In the genomic region with DNA sequence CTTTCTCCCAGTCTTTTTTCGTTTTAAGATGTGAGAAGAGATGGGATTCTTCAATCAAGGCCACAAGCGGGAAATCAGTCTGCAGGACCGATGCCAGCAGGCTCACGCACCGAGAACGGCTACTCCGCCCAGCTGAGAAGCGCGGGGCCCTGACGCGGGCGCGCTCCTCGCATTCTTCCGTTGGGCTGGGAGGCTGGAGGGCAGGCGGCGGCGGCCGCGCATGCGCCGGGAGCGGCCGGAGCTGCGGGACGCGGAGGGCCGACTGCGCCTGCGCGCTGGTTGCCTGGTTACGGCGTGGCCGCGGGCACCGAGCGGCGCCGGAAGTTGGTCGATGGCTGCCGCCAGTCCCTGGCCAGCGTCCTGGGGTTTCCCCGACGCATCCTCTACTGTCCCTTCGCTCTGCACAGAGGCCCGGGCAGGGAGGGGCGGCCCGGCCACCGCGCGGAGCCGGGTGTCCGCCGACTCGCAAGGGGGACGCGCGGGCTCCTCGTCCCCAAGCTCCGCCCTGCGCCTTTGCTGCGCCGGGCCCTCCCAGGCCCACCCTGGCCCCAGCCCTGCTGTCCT, we compare ENCODE assay signal across 8 cellular contexts. TPM values are rescaled to one million over a fixed set of nuclear protein-coding genes. Genes with fewer than 3 reads are reported as not detected.
A peak's percentile ranks its signal among the peaks of the same experiment; 100 is the strongest.
DNase-seq lines count a peak whose midpoint lies in the region; ATAC-seq, FAIRE-seq and TF ChIP-seq lines count a peak whose summit lies in the region.

No MANE protein-coding gene starts in this region.

- no peaks in the 10 kb centered on the region for H3K36me3 Mint-ChIP-seq in type B pancreatic cell

- peaks cover 19% of the 10 kb centered on the region for H3K4me1 Mint-ChIP-seq in type B pancreatic cell (ENCODE audit: unreplicated experiment)

- no peak for TF ChIP-seq CTCF in heart left ventricle (IDR thresholded peaks at IDR 0.05)
- TF ChIP-seq CTCF in type B pancreatic cell (conservative IDR thresholded peaks at IDR 0.05) = no peak

- H3K9ac ChIP-seq in adipocyte (ENCODE audit: low read length) = peak overlapping the region; percentile 89

- DNase-seq in GM12892 (ENCODE audit: insufficient read length) (peak; percentile 95), NCI-H1105 treated with DMSO at 0.1 percent for 48 hours (lab: John Stamatoyannopoulos, UW) (peak; percentile 85), SW 1271 (lab: John Stamatoyannopoulos, UW) (peak; percentile 80 to 92), adipocyte (ENCODE audit: low read depth) (peak; percentile 96), heart left ventricle (peak; percentile 93 to 98 (median 94)), posterior cingulate gyrus (peak; percentile 84 to 99 (median 90)), type B pancreatic cell (ENCODE audit: extremely low spot score, unreplicated experiment) (peak; percentile 99)

- H3K27ac ChIP-seq in heart left ventricle = peak overlapping the region; percentile 90 to 100 (median 99)

- no peaks in the 10 kb centered on the region for H3K9me3 Mint-ChIP-seq in type B pancreatic cell

- peaks cover 20% of the 10 kb centered on the region for H3K27me3 ChIP-seq in adipocyte (replicated peaks; ENCODE audit: control insufficient read depth, insufficient read depth, low read length)
- H3K27me3 ChIP-seq in heart left ventricle = no peaks in the 10 kb centered on the region

- H3K27me3 Mint-ChIP-seq in type B pancreatic cell = no peaks in the 10 kb centered on the region

- TF ChIP-seq POLR2A in GM12892 (IDR thresholded peaks at IDR 0.05; ENCODE audit: low read depth, low read length) = peak; percentile 57
- TF ChIP-seq POLR2A in heart left ventricle (IDR thresholded peaks at IDR 0.05) = peak in 1 of 2 donors; percentile 75

- H3K4me1 ChIP-seq in adipocyte (ENCODE audit: control insufficient read depth, insufficient read depth, low read length) = peaks cover 21% of the 10 kb centered on the region
- H3K4me1 ChIP-seq in heart left ventricle = peaks cover 15 to 41% (median 31%) of the 10 kb centered on the region in 12 donors

- peak overlapping the region; percentile 96 for H3K4me3 Mint-ChIP-seq in type B pancreatic cell

- 0 to 2% (median 1%) methylated on average over 17 to 63 of the region's 63 CpGs for WGBS in heart left ventricle, 4 donors

- H3K4me3 ChIP-seq in adipocyte (ENCODE audit: low read length) = peak overlapping the region; percentile 84
- peak overlapping the region; percentile 25 to 100 (median 60) for H3K4me3 ChIP-seq in heart left ventricle

- H3K9me3 ChIP-seq in adipocyte (ENCODE audit: control insufficient read depth, low read length) (no peaks in the 10 kb centered on the region), heart left ventricle (no peaks in the 10 kb centered on the region)

- H3K36me3 ChIP-seq in adipocyte (ENCODE audit: control insufficient read depth, insufficient read depth, low read length, severe bottlenecking) (no peaks in the 10 kb centered on the region), heart left ventricle (peaks cover 0 to 18% (median 2%) of the 10 kb centered on the region in 9 donors)

- ATAC-seq in HG02759 (IDR thresholded peaks at IDR 0.05; ENCODE audit: unreplicated experiment) (peak; percentile 71), heart left ventricle (peak; percentile 25 to 66 (median 56))

- no peak for FAIRE-seq in GM12892 (lab: Jason Lieb, UNC)

- intact Hi-C loops in heart left ventricle (cut with DNase I) (loop anchor here in 6 of 10 donors (1.0 to 10.0 kb wide), 7 partner anchors 61 to 307 kb away; partner anchors contain the start of genes NOTCH1 (in 2 of the 6) and TMEM141 (in 1 of the 6)), posterior cingulate gyrus (cut with DNase I) (loop anchor here (5.0 kb wide), 1 partner anchor 71 kb away; the partner anchor contains the start of genes ENTR1 and PMPCA)

- H3K27ac Mint-ChIP-seq in type B pancreatic cell = peak overlapping the region; percentile 95

RNA-seq across cellular contexts. Expression of gene SEC16A, which starts 0.8 kb away (rescaled TPM):
- polyA plus RNA-seq in GM12892 (2012; ENCODE audit: missing spikeins) = 21.2 TPM
- 10 to 100 TPM; 21.1 to 53.3 (median 30.2) TPM for total RNA-seq in heart left ventricle
- polyA plus RNA-seq in heart left ventricle = 10 to 100 TPM; 20.9 to 29.9 TPM
- 74.6 and 95.0 TPM in 2 replicates for total RNA-seq in type B pancreatic cell (ENCODE audit: low replicate concordance)

RNA-seq across cellular contexts. Expression of gene INPP5E, which starts 44.0 kb away (rescaled TPM):
- polyA plus RNA-seq in GM12892 (2012; ENCODE audit: missing spikeins) = 5.4 TPM
- total RNA-seq in heart left ventricle = 10 to 100 TPM in 3 of 9 donors, 1 to 10 TPM in 6; 7.3 to 11.7 (median 9.5) TPM
- 1 to 10 TPM; 6.4 to 8.0 TPM for polyA plus RNA-seq in heart left ventricle
- 13.8 and 24.0 TPM in 2 replicates for total RNA-seq in type B pancreatic cell (ENCODE audit: low replicate concordance)

Comparison
In these comparisons a context has a peak if more than half of its experiments do, and no peak if none do; other contexts are left out.
1. Peak in every context shown above with its lines: DNase-seq, ATAC-seq, H3K4me3 ChIP-seq and H3K27ac ChIP-seq.